9 cellular contexts compared by ENCODE assay signal in genomic region chr2:26324479-26324878, GRCh38. TPM values are rescaled to one million over a fixed set of nuclear protein-coding genes. Genes with fewer than 3 reads are reported as not detected.
A peak's percentile ranks its signal among the peaks of the same experiment; 100 is the strongest.
DNase-seq lines count a peak whose midpoint lies in the region; ATAC-seq, FAIRE-seq and TF ChIP-seq lines count a peak whose summit lies in the region.
"Not testable (repeated sequence)": the region's sequence is repeated elsewhere in the genome, so short reads cannot be mapped to it uniquely, and the experiment has no call there.
"Had no signal": no experiment of that assay in that cellular context is flagged by ENCODE, and none has a peak within 500 bp of the region (broad histone marks: within the 10 kb centered on the region; RNA-seq: fewer than 3 reads in every experiment).

No MANE protein-coding gene starts in this region.

- H3K4me1 ChIP-seq in HEK293 (ENCODE audit: control insufficient read depth, insufficient read depth, low read length); K562 (replicated peaks in 1 of 2; ENCODE audit: control insufficient read depth in 2 of 2, insufficient read depth in 2 of 2, low read length in 2 of 2): not testable (repeated sequence)
- H3K4me1 ChIP-seq in MM.1S (ENCODE audit: low read length) = peaks cover 45% of the 10 kb centered on the region
- peaks cover 33% of the 10 kb centered on the region for H3K4me1 ChIP-seq in SJCRH30

- not testable (repeated sequence) for BruUV-seq in K562 (replicated peaks; lab: Mats Ljungman, UMichigan)

- in situ Hi-C loops in K562 (cut with MboI) = not testable (repeated sequence)

- not testable (repeated sequence) for H3K36me3 ChIP-seq in HEK293 (ENCODE audit: control insufficient read depth in 2 of 2, insufficient read depth in 1 of 2, low read length in 2 of 2); MM.1S (replicated peaks; ENCODE audit: insufficient read depth, low read length); SJCRH30; K562 (ENCODE audit: control insufficient read depth, insufficient read depth, low read length)

- not testable (repeated sequence) for H3K9me1 ChIP-seq in K562 (ENCODE audit: control insufficient read depth, insufficient read depth, low read length)

- TF ChIP-seq POLR2A in K562 (conservative IDR thresholded peaks at IDR 0.05) = not testable (repeated sequence)

- peak overlapping the region; percentile 22; the same call in 1 of the 2 replicates for H3K4me2 ChIP-seq in MM.1S (ENCODE audit: low read depth, low read length)
- not testable (repeated sequence) for H3K4me2 ChIP-seq in K562 (ENCODE audit: insufficient read depth, low read length)

- peaks cover 19% of the 10 kb centered on the region for H3F3A ChIP-seq in MM.1S (ENCODE audit: insufficient read depth, low read length)

- POLR2A ChIA-PET in HEK293 (lab: Yijun Ruan, JAX) = not testable (repeated sequence)
- POLR2A ChIA-PET in K562 (lab: Yijun Ruan, JAX) = interaction anchor here (2.0 kb wide), 1 partner anchor 8 kb away, joined by 10 read pairs; no protein-coding TSS in a partner anchor

- H3K79me2 ChIP-seq in MM.1S (ENCODE audit: low read length); K562 (ENCODE audit: control insufficient read depth, insufficient read depth, low read length): not testable (repeated sequence)

- H3K9ac ChIP-seq in MM.1S (ENCODE audit: low read length); K562 (ENCODE audit: insufficient read depth in 1 of 2, low read depth in 2 of 2, low read length in 2 of 2): not testable (repeated sequence)

- not testable (repeated sequence) for H3K9me2 ChIP-seq in MM.1S (replicated peaks; ENCODE audit: insufficient read depth, low read length)

- intact Hi-C loops in K562 (cut with micrococcal nuclease) = not testable (repeated sequence)

- FAIRE-seq in K562 (lab: Jason Lieb, UNC) = not testable (repeated sequence)

- not testable (repeated sequence) for ATAC-seq in SK-N-SH treated with all-trans-retinoic acid at 6 μM for 48 hours, K562

- not testable (repeated sequence) for H3K4me3 ChIP-seq in HEK293 (ENCODE audit: low read depth, low read length); HL-60 (replicated peaks; ENCODE audit: insufficient read depth, low read length); MM.1S (ENCODE audit: low read length); SJCRH30; K562

- not testable (repeated sequence) for H3K27ac ChIP-seq in HEK293 (ENCODE audit: extremely low read depth, low read depth, low read length); K562 (ENCODE audit: extremely low read depth, low read depth, low read length)
- peak overlapping the region; percentile 79 for H3K27ac ChIP-seq in HL-60 (replicated peaks)
- 0 out of 2 replicates have a peak overlapping the region, but pooled peaks have one; percentile 5 for H3K27ac ChIP-seq in MM.1S (ENCODE audit: low read length)
- H3K27ac ChIP-seq in SJCRH30 = peak overlapping the region; percentile 55; the same call in 1 of the 2 replicates

- not testable (repeated sequence) for TF ChIP-seq EP300 in K562 (IDR thresholded peaks at IDR 0.05; ENCODE audit: low read length)

- not testable (repeated sequence) for TF ChIP-seq CTCF in HEK293 (tag by site-specific recombination; IDR thresholded peaks at IDR 0.05); HL-60 (IDR thresholded peaks at IDR 0.05; ENCODE audit: insufficient read depth, low read length); MM.1S (IDR thresholded peaks at IDR 0.05; ENCODE audit: low read length); K562 (IDR thresholded peaks at IDR 0.05 in 2 of 3, conservative IDR thresholded peaks at IDR 0.05 in 1 of 3; ENCODE audit: insufficient read depth in 2 of 3, low read depth in 1 of 3, low read length in 3 of 3)

- TF ChIP-seq RAD21 in K562 (CRISPR knock-in tag; conservative IDR thresholded peaks at IDR 0.05 in 1 of 2, IDR thresholded peaks at IDR 0.05 in 1 of 2) = not testable (repeated sequence)

- CTCF ChIA-PET in HEK293 (lab: Yijun Ruan, JAX) = interaction anchor here (0.6 kb wide), 1 partner anchor 79 kb away, joined by 4 read pairs; the partner anchor contains the start of gene HADHB
- CTCF ChIA-PET in K562 (lab: Yijun Ruan, JAX; ENCODE audit: low intra/inter-chr PET ratio) = not testable (repeated sequence)

- not testable (repeated sequence) for DNase-seq in HL-60 (ENCODE audit: low read depth in 1 of 2, low spot score in 1 of 2); MM.1S; SJCRH30; K562 (ENCODE audit: extremely low read depth in 1 of 4, low spot score in 3 of 4)

- H2AFZ ChIP-seq in MM.1S (ENCODE audit: low read length); K562 (ENCODE audit: low read depth, low read length): not testable (repeated sequence)

- H3K9me3 ChIP-seq in HEK293 (ENCODE audit: control insufficient read depth, insufficient read depth, low read depth, low read length); MM.1S (replicated peaks; ENCODE audit: insufficient read depth, low read length); SJCRH30 (replicated peaks); K562 (replicated peaks; ENCODE audit: control insufficient read depth, insufficient read depth, low read depth, low read length): not testable (repeated sequence)

- H4K20me1 ChIP-seq in MM.1S (ENCODE audit: insufficient read depth, low read length); K562 (replicated peaks; ENCODE audit: control insufficient read depth, insufficient read depth, low read length): not testable (repeated sequence)

- not testable (repeated sequence) for H3K27me3 ChIP-seq in HL-60 (ENCODE audit: insufficient read depth, poor library complexity, severe bottlenecking); MM.1S (replicated peaks; ENCODE audit: insufficient read depth, low read length); SJCRH30; K562 (ENCODE audit: control insufficient read depth in 2 of 2, insufficient read depth in 2 of 2, low read length in 2 of 2)

TF ChIP-seq in HEK293, 187 proteins besides CTCF, POLR2A, EP300 and RAD21:
- TF ChIP-seq ZNF146 (tag by site-specific recombination; IDR thresholded peaks at IDR 0.05) = peak; percentile 59; the same call in 1 of the 2 replicates

TF ChIP-seq in SK-N-SH treated with all-trans-retinoic acid at 6 μM for 48 hours, 23 proteins besides CTCF, POLR2A, EP300 and RAD21:
- TF ChIP-seq ZNF8 (CRISPR knock-in tag; IDR thresholded peaks at IDR 0.05) = peak; percentile 65

TF ChIP-seq in K562, 482 proteins besides CTCF, POLR2A, EP300 and RAD21:
- TF ChIP-seq ZFX (CRISPR knock-in tag; IDR thresholded peaks at IDR 0.05) = 0 out of 2 replicates have a peak, but pooled peaks have one; percentile 16
- TF ChIP-seq RBM25 (IDR thresholded peaks at IDR 0.05; ENCODE audit: low read depth, low read length, severe bottlenecking) = peak; percentile 42
- peak; percentile 81 for TF ChIP-seq ZNF146 (CRISPR knock-in tag; IDR thresholded peaks at IDR 0.05; ENCODE audit: unreplicated experiment)

RNA-seq across cellular contexts. Expression of gene SELENOI, which starts 21.5 kb away (rescaled TPM):
- 57.3 and 63.0 TPM in 2 replicates for total RNA-seq in SJCRH30 (2014; rRNA removed; shearing (Covaris generic))
- total RNA-seq in K562 (2011; cell fraction: chromatin; rRNA removed; ENCODE audit: low replicate concordance) = 152 and 196 TPM in 2 replicates
- total RNA-seq in K562 (2011; cell fraction: nucleolus; rRNA removed) = 115 and 130 TPM in 2 replicates
- 153 and 187 TPM in 2 replicates for total RNA-seq in K562 (2011; cell fraction: nucleoplasm; rRNA removed)
- total RNA-seq in K562 (2014; rRNA removed) (19.9 and 21.1 TPM in 2 replicates), K562 (2014; rRNA removed; fragmentation: Illumina TruSeq; extraction: Trizol) (39.6 and 44.7 TPM in 2 replicates), K562 (2015; rRNA removed; fragmentation: Illumina TruSeq; extraction: Trizol) (24.2 and 26.3 TPM in 2 replicates), K562 (2021) (45.9 and 46.9 TPM in 2 replicates)
- polyA plus RNA-seq in K562 (2011; rRNA removed) (21.3 and 31.8 TPM in 2 replicates), K562 (2014; fragmentation: Illumina TruSeq; extraction: Trizol) (21.4 and 24.4 TPM in 2 replicates), K562 (2014; fragmentation: Nextera tagmentation; extraction: Ambion mirVana) (10 to 100 TPM in 1 of 2 experiments, 1 to 10 TPM in 1; 9.6 to 10.6 TPM), K562 (2014; rRNA removed) (15.2 and 19.4 TPM in 2 replicates)
- polyA plus RNA-seq in K562 (2011; cell fraction: cytosol; rRNA removed) = 17.0 and 17.3 TPM in 2 replicates
- polyA plus RNA-seq in K562 (2011; cell fraction: nucleus; rRNA removed) = 23.0 and 23.7 TPM in 2 replicates
- 8.4 and 19.4 TPM in 2 replicates for polyA plus RNA-seq in K562 (2012)
- 122 and 160 TPM in 2 replicates for polyA minus RNA-seq in K562 (2011; rRNA and poly(A)+ RNA removed)
- polyA minus RNA-seq in K562 (2011; cell fraction: cytosol; rRNA and poly(A)+ RNA removed) = 19.4 and 27.8 TPM in 2 replicates
- polyA minus RNA-seq in K562 (2011; cell fraction: nucleus; rRNA and poly(A)+ RNA removed) = 58.4 and 70.4 TPM in 2 replicates

RNA-seq across cellular contexts. Expression of gene ADGRF3, which starts 22.1 kb away (rescaled TPM):
- 0.14 and 0.71 TPM in 2 replicates for total RNA-seq in SJCRH30 (2014; rRNA removed; shearing (Covaris generic))
- 0.11 and 0.58 TPM in 2 replicates for total RNA-seq in K562 (2011; cell fraction: chromatin; rRNA removed; ENCODE audit: low replicate concordance)
- total RNA-seq in K562 (2011; cell fraction: nucleolus; rRNA removed) = 0.13 and 0.50 TPM in 2 replicates
- total RNA-seq in K562 (2011; cell fraction: nucleoplasm; rRNA removed) = 0.37 and 0.61 TPM in 2 replicates
- total RNA-seq in K562 (2014; rRNA removed) = not detected in 2 replicates
- 0.07 TPM in 1 of 2 replicates, not detected in the other for total RNA-seq in K562 (2014; rRNA removed; fragmentation: Illumina TruSeq; extraction: Trizol)
- total RNA-seq in K562 (2015; rRNA removed; fragmentation: Illumina TruSeq; extraction: Trizol) = 0.18 TPM in 1 of 2 replicates, not detected in the other
- 0.09 and 0.16 TPM in 2 replicates for total RNA-seq in K562 (2021)
- 0.04 and 0.09 TPM in 2 replicates for polyA plus RNA-seq in K562 (2011; rRNA removed)
- polyA plus RNA-seq in K562 (2011; cell fraction: cytosol; rRNA removed) = 0.10 and 0.13 TPM in 2 replicates
- polyA plus RNA-seq in K562 (2011; cell fraction: nucleus; rRNA removed) = 0.58 and 0.82 TPM in 2 replicates
- 0.28 and 0.46 TPM in 2 replicates for polyA plus RNA-seq in K562 (2012)
- polyA plus RNA-seq in K562 (2014; fragmentation: Illumina TruSeq; extraction: Trizol) = 0.06 and 0.16 TPM in 2 replicates
- under 1 TPM in 1 of 2 experiments, not detected in 1; 0.24 TPM for polyA plus RNA-seq in K562 (2014; fragmentation: Nextera tagmentation; extraction: Ambion mirVana)
- 0.27 and 0.54 TPM in 2 replicates for polyA plus RNA-seq in K562 (2014; rRNA removed)
- not detected in 2 replicates for polyA minus RNA-seq in K562 (2011; rRNA and poly(A)+ RNA removed)
- polyA minus RNA-seq in K562 (2011; cell fraction: cytosol; rRNA and poly(A)+ RNA removed) = not detected in 2 replicates
- polyA minus RNA-seq in K562 (2011; cell fraction: nucleus; rRNA and poly(A)+ RNA removed) = 0.13 and 2.4 TPM in 2 replicates
- total RNA-seq: Daoy had no signal
- polyA plus RNA-seq: AG04450, CD14-positive monocyte had no signal
